Comparison of ENCODE assay signal across 8 cellular contexts in the genomic region with DNA sequence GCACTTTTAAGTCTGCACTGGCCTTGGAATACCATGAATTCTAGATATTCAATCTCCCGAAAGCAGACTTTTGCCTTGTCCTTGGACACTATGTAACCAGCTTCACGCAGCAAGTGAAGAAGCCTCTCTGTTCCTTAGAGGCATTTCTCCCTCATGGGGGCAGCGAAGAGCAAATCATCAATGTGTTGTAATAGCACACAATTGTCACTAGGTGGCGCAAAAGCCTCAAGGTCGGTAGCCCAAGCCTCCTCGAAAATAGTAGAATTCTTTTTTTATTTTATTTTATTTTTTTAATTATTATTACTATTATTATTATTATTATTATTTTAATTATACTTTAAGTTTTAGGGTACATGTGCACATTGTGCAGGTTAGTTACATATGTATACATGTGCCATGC.
DNase-seq lines count a peak whose midpoint lies in the region; ATAC-seq, FAIRE-seq and TF ChIP-seq lines count a peak whose summit lies in the region.
"Not testable (repeated sequence)": the region's sequence is repeated elsewhere in the genome, so short reads cannot be mapped to it uniquely, and the experiment has no call there.

No MANE protein-coding gene starts in this region.

- DNase-seq in GM12865 (ENCODE audit: low read depth), result peak; percentile 59
- DNase-seq in NCI-H1436 (lab: John Stamatoyannopoulos, UW), result peak; percentile 30
- peak; percentile 49 for DNase-seq in SW480 (ENCODE audit: low spot score)
- peak; percentile 7 for DNase-seq in amniotic stem cell (lab: John Stamatoyannopoulos, UW)
- DNase-seq in glomerular visceral epithelial cell (ENCODE audit: extremely low spot score), result peak; percentile 53
- peak in 2 of 6 donors; percentile 10 to 50 for DNase-seq in pancreas

- peak; percentile 92 for TF ChIP-seq CTCF in 22Rv1 (IDR thresholded peaks at IDR 0.05)
- TF ChIP-seq CTCF in GM12865 (IDR thresholded peaks at IDR 0.05; ENCODE audit: insufficient read depth, low read depth, low read length, missing control alignments), result peak; percentile 82
- peak; percentile 68 to 87 (median 78) for TF ChIP-seq CTCF in pancreas (IDR thresholded peaks at IDR 0.05)

- H3K27ac ChIP-seq in 22Rv1, pancreas: not testable (repeated sequence)

- intact Hi-C loops in pancreas (cut with DNase I), result loop anchor here in 1 of 3 donors (10.0 kb wide), 1 partner anchor 92 kb away; no protein-coding TSS in a partner anchor

- H3K36me3 ChIP-seq in pancreas, result not testable (repeated sequence)

- peak; percentile 91 for FAIRE-seq in pancreas (lab: Jason Lieb, UNC)

- WGBS in pancreas, 2 donors, result 5 to 7% methylated on average over 6 of the region's 6 CpGs

- H3K4me3 ChIP-seq in GM12865 (ENCODE audit: low read depth, low read length); pancreas: not testable (repeated sequence)

- not testable (repeated sequence) for H3K9me3 ChIP-seq in pancreas

- peak; percentile 77 for ATAC-seq in HG02798 (IDR thresholded peaks at IDR 0.05; ENCODE audit: poor library complexity, unreplicated experiment)
- peak; percentile 31 to 80 (median 74) for ATAC-seq in pancreas

- H3K4me1 ChIP-seq in pancreas, result not testable (repeated sequence)

- H3K27me3 ChIP-seq in pancreas, result not testable (repeated sequence)
